ENCODE assay signal across 9 cellular contexts in the genomic region with DNA sequence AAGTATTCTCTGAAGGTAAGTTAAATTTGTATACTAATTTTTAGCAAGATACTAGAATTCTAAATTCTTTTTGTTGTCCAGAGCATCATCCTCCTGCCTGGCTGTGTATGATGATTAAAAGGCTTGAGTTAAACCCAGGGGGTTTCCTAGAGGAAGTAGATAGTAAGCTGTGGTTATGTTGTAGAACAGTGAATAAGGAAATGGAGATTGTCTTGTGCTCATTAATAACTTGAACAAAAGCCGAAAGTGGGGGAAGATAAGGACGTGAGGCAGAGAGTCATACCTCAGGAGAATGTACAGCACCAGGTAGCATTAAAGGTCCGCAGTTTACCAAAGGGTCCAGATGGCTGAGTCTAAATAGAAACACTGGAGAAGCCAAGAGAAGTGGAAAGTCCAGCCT. TPM values are rescaled to one million over a fixed set of nuclear protein-coding genes. Genes with fewer than 3 reads are reported as not detected.
DNase-seq lines count a peak whose midpoint lies in the region; ATAC-seq and TF ChIP-seq lines count a peak whose summit lies in the region.
"Had no signal": no experiment of that assay in that cellular context is flagged by ENCODE, and none has a peak within 500 bp of the region (broad histone marks: within the 10 kb centered on the region; RNA-seq: fewer than 3 reads in every experiment).

No MANE protein-coding gene starts in this region.

- no peak overlapping the region for H3K4me3 Mint-ChIP-seq in CD4-positive, alpha-beta T cell

- POLR2A ChIA-PET in CD4-positive, alpha-beta T cell (lab: Charles Lee): no interaction called here

- H3K27me3 Mint-ChIP-seq in CD4-positive, alpha-beta T cell: no peaks in the 10 kb centered on the region

- no peaks in the 10 kb centered on the region for H3K9me3 Mint-ChIP-seq in CD4-positive, alpha-beta T cell
- no peaks in the 10 kb centered on the region for H3K9me3 Mint-ChIP-seq in activated naive CD4-positive, alpha-beta T cell treated with anti-CD3 and anti-CD28 coated beads, Interleukin-2, amount 50 U/mL, for 72 hours

- intact Hi-C loops in CD4-positive, alpha-beta T cell (cut with DNase I, micrococcal nuclease): no loop called here

- no peak for DNase-seq in CD4-positive, alpha-beta T cell
- no peak for DNase-seq in activated naive CD4-positive, alpha-beta T cell treated with anti-CD3 and anti-CD28 coated beads, Interleukin-2, amount 50 U/mL, for 72 hours (ENCODE audit: low spot score in 2 of 2)
- no peak for DNase-seq in iPS-NIHi11 (ENCODE audit: low spot score)
- no peak for DNase-seq in NCI-H748 treated with DMSO at 0.1 percent for 48 hours (lab: John Stamatoyannopoulos, UW)
- DNase-seq in islet precursor cell: no peak
- DNase-seq: amniotic stem cell had no signal

- peak; percentile 79 for ATAC-seq in CD4-positive, alpha-beta T cell (ENCODE audit: poor library complexity)
- ATAC-seq in GM19395 (IDR thresholded peaks at IDR 0.05; ENCODE audit: unreplicated experiment) (peak; percentile 76), HG03469 (IDR thresholded peaks at IDR 0.05; ENCODE audit: unreplicated experiment) (peak; percentile 67), GM18873 (IDR thresholded peaks at IDR 0.05; ENCODE audit: low FRiP score, unreplicated experiment) (no peak)
- ATAC-seq in activated naive CD4-positive, alpha-beta T cell treated with anti-CD3 and anti-CD28 coated beads, Interleukin-2, amount 50 U/mL, for 72 hours: peak; percentile 55 to 65

- peaks cover 17% of the 10 kb centered on the region for H3K4me1 Mint-ChIP-seq in CD4-positive, alpha-beta T cell (ENCODE audit: low read depth)

- CTCF ChIA-PET in CD4-positive, alpha-beta T cell (lab: Charles Lee): interaction anchor here (0.8 to 0.9 kb wide), 2 partner anchors 20 to 38 kb away, joined by 3 read pairs; no protein-coding TSS in a partner anchor

- H3K9me3 ChIP-seq in CD4-positive, alpha-beta T cell (ENCODE audit: control insufficient read depth, low read length): no peaks in the 10 kb centered on the region

- H3K27ac ChIP-seq in CD4-positive, alpha-beta T cell (ENCODE audit: low read depth, low read length): no peak overlapping the region

- peaks cover 75% of the 10 kb centered on the region for H3K36me3 Mint-ChIP-seq in CD4-positive, alpha-beta T cell (ENCODE audit: low read depth)
- H3K36me3 Mint-ChIP-seq in activated naive CD4-positive, alpha-beta T cell treated with anti-CD3 and anti-CD28 coated beads, Interleukin-2, amount 50 U/mL, for 72 hours: peaks cover 0 to 19% of the 10 kb centered on the region in 2 donors

- no peaks in the 10 kb centered on the region for H3K27me3 ChIP-seq in CD4-positive, alpha-beta T cell (ENCODE audit: control insufficient read depth, insufficient read depth, low read length)

- peak overlapping the region; percentile 49 for H3K27ac Mint-ChIP-seq in CD4-positive, alpha-beta T cell
- peak overlapping the region; percentile 8 to 72 for H3K27ac Mint-ChIP-seq in activated naive CD4-positive, alpha-beta T cell treated with anti-CD3 and anti-CD28 coated beads, Interleukin-2, amount 50 U/mL, for 72 hours

- no peak for TF ChIP-seq CTCF in CD4-positive, alpha-beta T cell (IDR thresholded peaks at IDR 0.05)

RNA-seq across cellular contexts. Expression of a gene that starts 42.0 kb away (rescaled TPM):
- 1 to 10 TPM; 5.8 to 6.6 TPM for total RNA-seq in CD4-positive, alpha-beta T cell
- total RNA-seq in activated naive CD4-positive, alpha-beta T cell treated with anti-CD3 and anti-CD28 coated beads, Interleukin-2, amount 50 U/mL, for 72 hours: 1 to 10 TPM; 2.6 to 9.4 TPM

RNA-seq across cellular contexts. Expression of a gene that starts 48.4 kb away (rescaled TPM):
- total RNA-seq in CD4-positive, alpha-beta T cell: 1 to 10 TPM; 9.2 to 9.8 TPM
- total RNA-seq in activated naive CD4-positive, alpha-beta T cell treated with anti-CD3 and anti-CD28 coated beads, Interleukin-2, amount 50 U/mL, for 72 hours: 1 to 10 TPM; 5.6 to 9.2 TPM
